1 cellular context compared by ENCODE assay signal in genomic region chr12:27919671-27920235, GRCh38.
TF ChIP-seq lines count a peak whose summit lies in the region.

No MANE protein-coding gene starts in this region.

TF ChIP-seq in GM12878, 131 proteins besides CTCF, POLR2A, EP300 and RAD21:
- TF ChIP-seq ZNF592 (IDR thresholded peaks at IDR 0.05) (no peak), IKZF2 (IDR thresholded peaks at IDR 0.05) (no peak), HCFC1 (IDR thresholded peaks at IDR 0.05; ENCODE audit: low read length) (no peak), RAD51 (IDR thresholded peaks at IDR 0.05) (no peak)
TF ChIP-seq in GM12878: peak in this region for 0.
